1 cellular context compared by ENCODE assay signal in genomic region chr17:81991684-81992513, GRCh38.
TF ChIP-seq lines count a peak whose summit lies in the region.

No MANE protein-coding gene starts in this region.

TF ChIP-seq in HEK293, 187 proteins besides CTCF, POLR2A, EP300 and RAD21 (continued from another document):
- TF ChIP-seq, protein P1, sequence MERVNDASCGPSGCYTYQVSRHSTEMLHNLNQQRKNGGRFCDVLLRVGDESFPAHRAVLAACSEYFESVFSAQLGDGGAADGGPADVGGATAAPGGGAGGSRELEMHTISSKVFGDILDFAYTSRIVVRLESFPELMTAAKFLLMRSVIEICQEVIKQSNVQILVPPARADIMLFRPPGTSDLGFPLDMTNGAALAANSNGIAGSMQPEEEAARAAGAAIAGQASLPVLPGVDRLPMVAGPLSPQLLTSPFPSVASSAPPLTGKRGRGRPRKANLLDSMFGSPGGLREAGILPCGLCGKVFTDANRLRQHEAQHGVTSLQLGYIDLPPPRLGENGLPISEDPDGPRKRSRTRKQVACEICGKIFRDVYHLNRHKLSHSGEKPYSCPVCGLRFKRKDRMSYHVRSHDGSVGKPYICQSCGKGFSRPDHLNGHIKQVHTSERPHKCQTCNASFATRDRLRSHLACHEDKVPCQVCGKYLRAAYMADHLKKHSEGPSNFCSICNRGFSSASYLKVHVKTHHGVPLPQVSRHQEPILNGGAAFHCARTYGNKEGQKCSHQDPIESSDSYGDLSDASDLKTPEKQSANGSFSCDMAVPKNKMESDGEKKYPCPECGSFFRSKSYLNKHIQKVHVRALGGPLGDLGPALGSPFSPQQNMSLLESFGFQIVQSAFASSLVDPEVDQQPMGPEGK (tag by site-specific recombination; IDR thresholded peaks at IDR 0.05), result peak; percentile 44; the same call in 1 of the 2 replicates
- TF ChIP-seq ZSCAN30 (tag by site-specific recombination; IDR thresholded peaks at IDR 0.05) (peak; percentile 66; the same call in 1 of the 2 replicates), KLF17 (tag by site-specific recombination; IDR thresholded peaks at IDR 0.05) (0 out of 2 replicates have a peak, but pooled peaks have one; percentile 11), ZFP69B (tag by site-specific recombination; IDR thresholded peaks at IDR 0.05) (peak; percentile 63; the same call in 1 of the 2 replicates), ZNF121 (tag by site-specific recombination; IDR thresholded peaks at IDR 0.05) (peak; percentile 63; the same call in 1 of the 2 replicates), ZNF335 (tag by site-specific recombination; conservative IDR thresholded peaks at IDR 0.05) (0 out of 2 replicates have a peak, but pooled peaks have one; percentile 37), SP7 (tag by site-specific recombination; IDR thresholded peaks at IDR 0.05) (peak; percentile 50), ZBTB8A (tag by site-specific recombination; IDR thresholded peaks at IDR 0.05) (peak; percentile 85), ZNF768 (tag by site-specific recombination; IDR thresholded peaks at IDR 0.05) (no peak), PRDM4 (tag by site-specific recombination; IDR thresholded peaks at IDR 0.05) (no peak), GLIS2 (tag by site-specific recombination; IDR thresholded peaks at IDR 0.05) (peak; percentile 21), ZBTB17 (tag by site-specific recombination; IDR thresholded peaks at IDR 0.05) (peak; percentile 64), YY1 (tag by site-specific recombination; IDR thresholded peaks at IDR 0.05) (no peak), KLF1 (tag by site-specific recombination; IDR thresholded peaks at IDR 0.05) (peak; percentile 41), ZNF248 (tag by site-specific recombination; IDR thresholded peaks at IDR 0.05) (no peak), ZNF600 (tag by site-specific recombination; IDR thresholded peaks at IDR 0.05) (peak; percentile 97), ZIC2 (tag by site-specific recombination; IDR thresholded peaks at IDR 0.05) (peak; percentile 89), ZBTB20 (tag by site-specific recombination; IDR thresholded peaks at IDR 0.05) (peak; percentile 98)
- TF ChIP-seq, protein P2, sequence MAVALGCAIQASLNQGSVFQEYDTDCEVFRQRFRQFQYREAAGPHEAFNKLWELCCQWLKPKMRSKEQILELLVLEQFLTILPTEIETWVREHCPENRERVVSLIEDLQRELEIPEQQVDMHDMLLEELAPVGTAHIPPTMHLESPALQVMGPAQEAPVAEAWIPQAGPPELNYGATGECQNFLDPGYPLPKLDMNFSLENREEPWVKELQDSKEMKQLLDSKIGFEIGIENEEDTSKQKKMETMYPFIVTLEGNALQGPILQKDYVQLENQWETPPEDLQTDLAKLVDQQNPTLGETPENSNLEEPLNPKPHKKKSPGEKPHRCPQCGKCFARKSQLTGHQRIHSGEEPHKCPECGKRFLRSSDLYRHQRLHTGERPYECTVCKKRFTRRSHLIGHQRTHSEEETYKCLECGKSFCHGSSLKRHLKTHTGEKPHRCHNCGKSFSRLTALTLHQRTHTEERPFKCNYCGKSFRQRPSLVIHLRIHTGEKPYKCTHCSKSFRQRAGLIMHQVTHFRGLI (tag by site-specific recombination; IDR thresholded peaks at IDR 0.05), result peak; percentile 83
